Comparison of ENCODE assay signal across 1 cellular context in the genomic region with DNA sequence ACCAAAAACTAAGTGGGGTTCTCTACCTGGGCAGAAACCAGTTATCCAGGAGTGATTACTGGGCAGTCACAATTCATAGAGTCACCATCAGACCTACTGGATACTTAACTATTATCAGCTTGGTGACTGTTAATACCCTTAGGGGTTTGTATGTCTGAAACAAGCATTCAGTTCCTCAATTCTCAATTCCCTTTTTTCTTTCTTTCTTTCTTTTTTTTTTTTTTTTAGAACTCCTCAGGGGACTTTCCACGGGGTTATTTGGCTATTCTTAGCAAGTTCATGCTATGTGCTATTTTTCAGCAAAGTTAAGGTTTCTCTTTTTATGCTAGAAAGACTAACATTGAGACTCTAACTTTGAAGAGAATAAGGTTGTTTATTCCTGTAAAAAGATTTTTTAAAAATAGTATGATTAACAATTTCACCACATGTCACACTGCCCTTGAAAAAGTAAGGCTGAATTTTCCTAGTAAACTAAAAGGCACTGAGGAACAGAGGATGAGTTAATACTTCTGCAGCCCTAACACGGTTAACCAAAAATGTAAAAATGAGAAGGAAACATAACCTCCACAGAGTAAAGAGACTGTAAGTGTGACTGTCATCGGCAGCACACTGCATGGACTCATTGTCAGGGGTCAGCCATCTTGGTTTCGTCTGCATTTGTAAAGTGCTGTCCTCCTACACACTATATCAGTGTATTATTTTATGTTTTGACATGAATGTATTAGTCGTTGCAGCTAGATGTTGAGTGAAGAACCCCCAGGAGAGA.
TF ChIP-seq lines count a peak whose summit lies in the region.

No MANE protein-coding gene starts in this region.

TF ChIP-seq in GM12878, 131 proteins besides CTCF, POLR2A, EP300 and RAD21 (continued from another document and continues in another):
- TF ChIP-seq, protein P1, sequence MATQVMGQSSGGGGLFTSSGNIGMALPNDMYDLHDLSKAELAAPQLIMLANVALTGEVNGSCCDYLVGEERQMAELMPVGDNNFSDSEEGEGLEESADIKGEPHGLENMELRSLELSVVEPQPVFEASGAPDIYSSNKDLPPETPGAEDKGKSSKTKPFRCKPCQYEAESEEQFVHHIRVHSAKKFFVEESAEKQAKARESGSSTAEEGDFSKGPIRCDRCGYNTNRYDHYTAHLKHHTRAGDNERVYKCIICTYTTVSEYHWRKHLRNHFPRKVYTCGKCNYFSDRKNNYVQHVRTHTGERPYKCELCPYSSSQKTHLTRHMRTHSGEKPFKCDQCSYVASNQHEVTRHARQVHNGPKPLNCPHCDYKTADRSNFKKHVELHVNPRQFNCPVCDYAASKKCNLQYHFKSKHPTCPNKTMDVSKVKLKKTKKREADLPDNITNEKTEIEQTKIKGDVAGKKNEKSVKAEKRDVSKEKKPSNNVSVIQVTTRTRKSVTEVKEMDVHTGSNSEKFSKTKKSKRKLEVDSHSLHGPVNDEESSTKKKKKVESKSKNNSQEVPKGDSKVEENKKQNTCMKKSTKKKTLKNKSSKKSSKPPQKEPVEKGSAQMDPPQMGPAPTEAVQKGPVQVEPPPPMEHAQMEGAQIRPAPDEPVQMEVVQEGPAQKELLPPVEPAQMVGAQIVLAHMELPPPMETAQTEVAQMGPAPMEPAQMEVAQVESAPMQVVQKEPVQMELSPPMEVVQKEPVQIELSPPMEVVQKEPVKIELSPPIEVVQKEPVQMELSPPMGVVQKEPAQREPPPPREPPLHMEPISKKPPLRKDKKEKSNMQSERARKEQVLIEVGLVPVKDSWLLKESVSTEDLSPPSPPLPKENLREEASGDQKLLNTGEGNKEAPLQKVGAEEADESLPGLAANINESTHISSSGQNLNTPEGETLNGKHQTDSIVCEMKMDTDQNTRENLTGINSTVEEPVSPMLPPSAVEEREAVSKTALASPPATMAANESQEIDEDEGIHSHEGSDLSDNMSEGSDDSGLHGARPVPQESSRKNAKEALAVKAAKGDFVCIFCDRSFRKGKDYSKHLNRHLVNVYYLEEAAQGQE (IDR thresholded peaks at IDR 0.05; ENCODE audit: low read depth, low read length), result no peak
- TF ChIP-seq, protein P2, sequence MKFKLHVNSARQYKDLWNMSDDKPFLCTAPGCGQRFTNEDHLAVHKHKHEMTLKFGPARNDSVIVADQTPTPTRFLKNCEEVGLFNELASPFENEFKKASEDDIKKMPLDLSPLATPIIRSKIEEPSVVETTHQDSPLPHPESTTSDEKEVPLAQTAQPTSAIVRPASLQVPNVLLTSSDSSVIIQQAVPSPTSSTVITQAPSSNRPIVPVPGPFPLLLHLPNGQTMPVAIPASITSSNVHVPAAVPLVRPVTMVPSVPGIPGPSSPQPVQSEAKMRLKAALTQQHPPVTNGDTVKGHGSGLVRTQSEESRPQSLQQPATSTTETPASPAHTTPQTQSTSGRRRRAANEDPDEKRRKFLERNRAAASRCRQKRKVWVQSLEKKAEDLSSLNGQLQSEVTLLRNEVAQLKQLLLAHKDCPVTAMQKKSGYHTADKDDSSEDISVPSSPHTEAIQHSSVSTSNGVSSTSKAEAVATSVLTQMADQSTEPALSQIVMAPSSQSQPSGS (IDR thresholded peaks at IDR 0.05; ENCODE audit: low read length), result no peak; the same call in 1 of the 2 replicates
- TF ChIP-seq HDAC6 (IDR thresholded peaks at IDR 0.05; ENCODE audit: unreplicated experiment), result no peak
- no peak for TF ChIP-seq ZNF274 (IDR thresholded peaks at IDR 0.05; ENCODE audit: insufficient read depth, insufficient read length)
- TF ChIP-seq, protein P3, sequence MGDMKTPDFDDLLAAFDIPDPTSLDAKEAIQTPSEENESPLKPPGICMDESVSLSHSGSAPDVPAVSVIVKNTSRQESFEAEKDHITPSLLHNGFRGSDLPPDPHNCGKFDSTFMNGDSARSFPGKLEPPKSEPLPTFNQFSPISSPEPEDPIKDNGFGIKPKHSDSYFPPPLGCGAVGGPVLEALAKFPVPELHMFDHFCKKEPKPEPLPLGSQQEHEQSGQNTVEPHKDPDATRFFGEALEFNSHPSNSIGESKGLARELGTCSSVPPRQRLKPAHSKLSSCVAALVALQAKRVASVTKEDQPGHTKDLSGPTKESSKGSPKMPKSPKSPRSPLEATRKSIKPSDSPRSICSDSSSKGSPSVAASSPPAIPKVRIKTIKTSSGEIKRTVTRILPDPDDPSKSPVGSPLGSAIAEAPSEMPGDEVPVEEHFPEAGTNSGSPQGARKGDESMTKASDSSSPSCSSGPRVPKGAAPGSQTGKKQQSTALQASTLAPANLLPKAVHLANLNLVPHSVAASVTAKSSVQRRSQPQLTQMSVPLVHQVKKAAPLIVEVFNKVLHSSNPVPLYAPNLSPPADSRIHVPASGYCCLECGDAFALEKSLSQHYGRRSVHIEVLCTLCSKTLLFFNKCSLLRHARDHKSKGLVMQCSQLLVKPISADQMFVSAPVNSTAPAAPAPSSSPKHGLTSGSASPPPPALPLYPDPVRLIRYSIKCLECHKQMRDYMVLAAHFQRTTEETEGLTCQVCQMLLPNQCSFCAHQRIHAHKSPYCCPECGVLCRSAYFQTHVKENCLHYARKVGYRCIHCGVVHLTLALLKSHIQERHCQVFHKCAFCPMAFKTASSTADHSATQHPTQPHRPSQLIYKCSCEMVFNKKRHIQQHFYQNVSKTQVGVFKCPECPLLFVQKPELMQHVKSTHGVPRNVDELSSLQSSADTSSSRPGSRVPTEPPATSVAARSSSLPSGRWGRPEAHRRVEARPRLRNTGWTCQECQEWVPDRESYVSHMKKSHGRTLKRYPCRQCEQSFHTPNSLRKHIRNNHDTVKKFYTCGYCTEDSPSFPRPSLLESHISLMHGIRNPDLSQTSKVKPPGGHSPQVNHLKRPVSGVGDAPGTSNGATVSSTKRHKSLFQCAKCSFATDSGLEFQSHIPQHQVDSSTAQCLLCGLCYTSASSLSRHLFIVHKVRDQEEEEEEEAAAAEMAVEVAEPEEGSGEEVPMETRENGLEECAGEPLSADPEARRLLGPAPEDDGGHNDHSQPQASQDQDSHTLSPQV (IDR thresholded peaks at IDR 0.05), result no peak
- no peak for TF ChIP-seq ETV6 (conservative IDR thresholded peaks at IDR 0.05 in 1 of 2, IDR thresholded peaks at IDR 0.05 in 1 of 2; ENCODE audit: borderline replicate concordance in 1 of 2, low read depth in 1 of 2)
- TF ChIP-seq GATAD2B (conservative IDR thresholded peaks at IDR 0.05; ENCODE audit: low read depth), result no peak
- 0 out of 2 replicates have a peak, but pooled peaks have one; percentile 26 for TF ChIP-seq PAX5 (IDR thresholded peaks at IDR 0.05; ENCODE audit: borderline replicate concordance, low read depth, low read length)
- TF ChIP-seq YY1 (IDR thresholded peaks at IDR 0.05; ENCODE audit: low read depth, low read length), result peak; percentile 97
- TF ChIP-seq ZNF622 (IDR thresholded peaks at IDR 0.05), result no peak
- TF ChIP-seq SKIL (IDR thresholded peaks at IDR 0.05; ENCODE audit: low read depth, poor library complexity, severe bottlenecking), result peak; percentile 51
- no peak; the same call in none of the 2 replicates for TF ChIP-seq BMI1 (IDR thresholded peaks at IDR 0.05; ENCODE audit: borderline replicate concordance)
- TF ChIP-seq, protein P4, sequence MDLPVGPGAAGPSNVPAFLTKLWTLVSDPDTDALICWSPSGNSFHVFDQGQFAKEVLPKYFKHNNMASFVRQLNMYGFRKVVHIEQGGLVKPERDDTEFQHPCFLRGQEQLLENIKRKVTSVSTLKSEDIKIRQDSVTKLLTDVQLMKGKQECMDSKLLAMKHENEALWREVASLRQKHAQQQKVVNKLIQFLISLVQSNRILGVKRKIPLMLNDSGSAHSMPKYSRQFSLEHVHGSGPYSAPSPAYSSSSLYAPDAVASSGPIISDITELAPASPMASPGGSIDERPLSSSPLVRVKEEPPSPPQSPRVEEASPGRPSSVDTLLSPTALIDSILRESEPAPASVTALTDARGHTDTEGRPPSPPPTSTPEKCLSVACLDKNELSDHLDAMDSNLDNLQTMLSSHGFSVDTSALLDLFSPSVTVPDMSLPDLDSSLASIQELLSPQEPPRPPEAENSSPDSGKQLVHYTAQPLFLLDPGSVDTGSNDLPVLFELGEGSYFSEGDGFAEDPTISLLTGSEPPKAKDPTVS (IDR thresholded peaks at IDR 0.05; ENCODE audit: low read depth, low read length), result no peak
- TF ChIP-seq IRF3 (IDR thresholded peaks at IDR 0.05), result no peak
- no peak; the same call in 1 of the 2 replicates for TF ChIP-seq BACH1 (IDR thresholded peaks at IDR 0.05; ENCODE audit: borderline replicate concordance)
- TF ChIP-seq, protein P5, sequence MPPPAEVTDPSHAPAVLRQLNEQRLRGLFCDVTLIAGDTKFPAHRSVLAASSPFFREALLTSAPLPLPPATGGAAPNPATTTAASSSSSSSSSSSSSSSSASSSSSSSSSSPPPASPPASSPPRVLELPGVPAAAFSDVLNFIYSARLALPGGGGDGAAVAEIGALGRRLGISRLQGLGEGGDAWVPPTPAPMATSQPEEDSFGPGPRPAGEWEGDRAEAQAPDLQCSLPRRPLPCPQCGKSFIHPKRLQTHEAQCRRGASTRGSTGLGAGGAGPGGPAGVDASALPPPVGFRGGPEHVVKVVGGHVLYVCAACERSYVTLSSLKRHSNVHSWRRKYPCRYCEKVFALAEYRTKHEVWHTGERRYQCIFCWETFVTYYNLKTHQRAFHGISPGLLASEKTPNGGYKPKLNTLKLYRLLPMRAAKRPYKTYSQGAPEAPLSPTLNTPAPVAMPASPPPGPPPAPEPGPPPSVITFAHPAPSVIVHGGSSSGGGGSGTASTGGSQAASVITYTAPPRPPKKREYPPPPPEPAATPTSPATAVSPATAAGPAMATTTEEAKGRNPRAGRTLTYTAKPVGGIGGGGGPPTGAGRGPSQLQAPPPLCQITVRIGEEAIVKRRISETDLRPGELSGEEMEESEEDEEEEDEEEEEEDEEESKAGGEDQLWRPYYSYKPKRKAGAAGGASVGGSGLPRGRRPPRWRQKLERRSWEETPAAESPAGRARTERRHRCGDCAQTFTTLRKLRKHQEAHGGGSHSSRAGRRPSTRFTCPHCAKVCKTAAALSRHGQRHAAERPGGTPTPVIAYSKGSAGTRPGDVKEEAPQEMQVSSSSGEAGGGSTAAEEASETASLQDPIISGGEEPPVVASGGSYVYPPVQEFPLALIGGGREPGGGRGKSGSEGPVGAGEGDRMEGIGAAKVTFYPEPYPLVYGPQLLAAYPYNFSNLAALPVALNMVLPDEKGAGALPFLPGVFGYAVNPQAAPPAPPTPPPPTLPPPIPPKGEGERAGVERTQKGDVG (CRISPR knock-in tag; IDR thresholded peaks at IDR 0.05), result no peak
- TF ChIP-seq FOXM1 (IDR thresholded peaks at IDR 0.05; ENCODE audit: low read depth, low read length), result peak; percentile 71; the same call in 1 of the 2 replicates
- 0 out of 2 replicates have a peak, but pooled peaks have one; percentile 15 for TF ChIP-seq GABPA (IDR thresholded peaks at IDR 0.05; ENCODE audit: low read depth)
- no peak for TF ChIP-seq MAX (IDR thresholded peaks at IDR 0.05; ENCODE audit: low read depth, low read length)
- TF ChIP-seq EGR1 (IDR thresholded peaks at IDR 0.05; ENCODE audit: borderline replicate concordance in 1 of 2, low read depth in 2 of 2, low read length in 2 of 2), result no peak
- TF ChIP-seq ATF7 (IDR thresholded peaks at IDR 0.05; ENCODE audit: low read depth), result peak; percentile 74
- no peak for TF ChIP-seq CREB1 (IDR thresholded peaks at IDR 0.05; ENCODE audit: low read depth)
- TF ChIP-seq SPI1 (IDR thresholded peaks at IDR 0.05; ENCODE audit: borderline replicate concordance, insufficient read depth, low read depth, low read length), result peak; percentile 94
- TF ChIP-seq MEF2A (IDR thresholded peaks at IDR 0.05; ENCODE audit: insufficient read depth, low read depth, low read length), result peak; percentile 95
- no peak for TF ChIP-seq SRF (IDR thresholded peaks at IDR 0.05; ENCODE audit: low read depth in 2 of 2, low read length in 2 of 2)
- no peak for TF ChIP-seq ESRRA (IDR thresholded peaks at IDR 0.05; ENCODE audit: low read length)
- no peak for TF ChIP-seq SIX5 (IDR thresholded peaks at IDR 0.05; ENCODE audit: low read depth, low read length, severe bottlenecking)
- no peak for TF ChIP-seq CEBPZ (IDR thresholded peaks at IDR 0.05; ENCODE audit: low read depth, low read length)
- TF ChIP-seq MTA3 (IDR thresholded peaks at IDR 0.05; ENCODE audit: borderline replicate concordance, low read length), result peak; percentile 40; the same call in 1 of the 2 replicates
